ENCODE assay signal across 1 cellular context in the genomic region with DNA sequence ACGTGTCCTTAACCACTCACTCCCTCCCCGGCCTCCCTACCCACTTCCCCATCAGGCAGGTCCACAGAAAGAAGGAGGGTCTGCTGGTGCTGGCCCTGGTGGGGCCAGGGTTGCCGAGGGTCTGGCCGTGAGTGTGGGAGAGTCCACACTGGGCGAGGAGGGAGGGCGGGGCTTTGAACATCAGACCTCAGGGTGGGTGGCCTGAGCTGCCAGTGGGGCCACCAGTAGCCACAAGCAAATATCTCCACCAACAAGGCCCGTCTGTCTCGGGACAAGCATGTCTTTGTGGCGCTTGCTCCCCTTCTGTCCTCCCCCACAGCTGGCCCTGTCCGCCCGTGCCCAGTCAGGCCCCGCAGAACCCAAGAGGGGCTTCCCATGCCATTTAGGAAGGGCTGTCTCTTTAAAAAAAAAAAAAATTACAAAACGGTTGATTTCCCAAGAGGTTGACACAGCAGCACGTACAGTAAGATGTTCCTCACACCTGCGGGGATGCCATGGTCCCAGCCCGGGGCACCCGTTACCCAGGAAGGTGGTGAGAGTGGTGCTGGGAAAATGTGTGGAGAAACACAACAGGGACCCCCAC.
TF ChIP-seq lines count a peak whose summit lies in the region.

No MANE protein-coding gene starts in this region.

TF ChIP-seq in IMR-90, 13 proteins besides CTCF, POLR2A, EP300 and RAD21:
- TF ChIP-seq CHD1 (IDR thresholded peaks at IDR 0.05; ENCODE audit: low read depth, low read length) (no peak), NFE2L2 (IDR thresholded peaks at IDR 0.05; ENCODE audit: low read depth, low read length) (no peak), RFX5 (IDR thresholded peaks at IDR 0.05; ENCODE audit: low read depth, low read length) (no peak), MAFK (IDR thresholded peaks at IDR 0.05; ENCODE audit: low read depth, low read length) (no peak), SMC3 (IDR thresholded peaks at IDR 0.05; ENCODE audit: low read depth, low read length) (no peak), BHLHE40 (IDR thresholded peaks at IDR 0.05; ENCODE audit: low read depth, low read length) (no peak), MAZ (IDR thresholded peaks at IDR 0.05; ENCODE audit: borderline replicate concordance, low read depth, low read length) (no peak), MXI1 (IDR thresholded peaks at IDR 0.05; ENCODE audit: borderline replicate concordance, low read depth, low read length) (no peak), CEBPB (IDR thresholded peaks at IDR 0.05; ENCODE audit: low read depth, low read length) (no peak), FOS (IDR thresholded peaks at IDR 0.05; ENCODE audit: low read depth, low read length) (no peak), RCOR1 (IDR thresholded peaks at IDR 0.05; ENCODE audit: insufficient replicate concordance, low read length) (no peak)
- TF ChIP-seq, protein P1, sequence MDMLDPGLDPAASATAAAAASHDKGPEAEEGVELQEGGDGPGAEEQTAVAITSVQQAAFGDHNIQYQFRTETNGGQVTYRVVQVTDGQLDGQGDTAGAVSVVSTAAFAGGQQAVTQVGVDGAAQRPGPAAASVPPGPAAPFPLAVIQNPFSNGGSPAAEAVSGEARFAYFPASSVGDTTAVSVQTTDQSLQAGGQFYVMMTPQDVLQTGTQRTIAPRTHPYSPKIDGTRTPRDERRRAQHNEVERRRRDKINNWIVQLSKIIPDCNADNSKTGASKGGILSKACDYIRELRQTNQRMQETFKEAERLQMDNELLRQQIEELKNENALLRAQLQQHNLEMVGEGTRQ (IDR thresholded peaks at IDR 0.05; ENCODE audit: low read depth, low read length), result no peak
- TF ChIP-seq, protein P2, sequence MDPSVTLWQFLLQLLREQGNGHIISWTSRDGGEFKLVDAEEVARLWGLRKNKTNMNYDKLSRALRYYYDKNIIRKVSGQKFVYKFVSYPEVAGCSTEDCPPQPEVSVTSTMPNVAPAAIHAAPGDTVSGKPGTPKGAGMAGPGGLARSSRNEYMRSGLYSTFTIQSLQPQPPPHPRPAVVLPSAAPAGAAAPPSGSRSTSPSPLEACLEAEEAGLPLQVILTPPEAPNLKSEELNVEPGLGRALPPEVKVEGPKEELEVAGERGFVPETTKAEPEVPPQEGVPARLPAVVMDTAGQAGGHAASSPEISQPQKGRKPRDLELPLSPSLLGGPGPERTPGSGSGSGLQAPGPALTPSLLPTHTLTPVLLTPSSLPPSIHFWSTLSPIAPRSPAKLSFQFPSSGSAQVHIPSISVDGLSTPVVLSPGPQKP (IDR thresholded peaks at IDR 0.05; ENCODE audit: borderline replicate concordance, low read depth, low read length), result no peak
